Comparison of ENCODE assay signal across 8 cellular contexts in genomic region chr2:24360050-24360962, GRCh38. TPM values are rescaled to one million over a fixed set of nuclear protein-coding genes. Genes with fewer than 3 reads are reported as not detected.
DNase-seq lines count a peak whose midpoint lies in the region; ATAC-seq and TF ChIP-seq lines count a peak whose summit lies in the region.

Gene ITSN2 (minus strand): TSS chr2:24360536. CDS start chr2:24328082, 32,454 bp downstream.

- peaks cover 12% of the 10 kb centered on the region for H3K36me3 Mint-ChIP-seq in activated T-helper 17 cell treated with anti-CD3 and anti-CD28 coated beads, Interleukin-2, amount 50 U/mL, for 72 hours (ENCODE audit: low read depth)
- no peaks in the 10 kb centered on the region for H3K36me3 Mint-ChIP-seq in natural killer cell treated with Interleukin-12 subunit alpha and Interleukin-12 subunit beta and Interleukin-15 and Interleukin-18, amount 100 ng/mL, for 72 hours

- ATAC-seq in GM21526 (IDR thresholded peaks at IDR 0.05; ENCODE audit: low FRiP score, unreplicated experiment), result peak; percentile 68
- ATAC-seq in activated T-helper 17 cell treated with anti-CD3 and anti-CD28 coated beads, Interleukin-2, amount 50 U/mL, for 72 hours (replicated peaks), result peak; percentile 94
- peak; percentile 97 for ATAC-seq in natural killer cell treated with Interleukin-12 subunit alpha and Interleukin-12 subunit beta and Interleukin-15 and Interleukin-18, amount 100 ng/mL, for 72 hours

- DNase-seq in DMS79 (lab: John Stamatoyannopoulos, UW) (peak; percentile 50), HuH-7 (ENCODE audit: low spot score) (peak; percentile 71), RPMI8226 (peak; percentile 83), fibroblast of mammary gland (ENCODE audit: low read depth) (peak; percentile 38)
- DNase-seq in natural killer cell treated with Interleukin-12 subunit alpha and Interleukin-12 subunit beta and Interleukin-15 and Interleukin-18, amount 100 ng/mL, for 72 hours (ENCODE audit: low spot score), result peak; percentile 91
- peak; percentile 81 for DNase-seq in stimulated activated naive CD4-positive, alpha-beta T cell treated with Interleukin-2 at 50 U/mL for 16 hours (lab: John Stamatoyannopoulos, UW)

- no peaks in the 10 kb centered on the region for H3K9me3 Mint-ChIP-seq in activated T-helper 17 cell treated with anti-CD3 and anti-CD28 coated beads, Interleukin-2, amount 50 U/mL, for 72 hours
- no peaks in the 10 kb centered on the region for H3K9me3 Mint-ChIP-seq in natural killer cell treated with Interleukin-12 subunit alpha and Interleukin-12 subunit beta and Interleukin-15 and Interleukin-18, amount 100 ng/mL, for 72 hours

- H3K4me3 Mint-ChIP-seq in activated T-helper 17 cell treated with anti-CD3 and anti-CD28 coated beads, Interleukin-2, amount 50 U/mL, for 72 hours, result peak within 1 kb of the TSS; percentile 90
- H3K4me3 Mint-ChIP-seq in natural killer cell treated with Interleukin-12 subunit alpha and Interleukin-12 subunit beta and Interleukin-15 and Interleukin-18, amount 100 ng/mL, for 72 hours, result peak within 1 kb of the TSS; percentile 88

- peak within 1 kb of the TSS; percentile 66 for H3K4me3 ChIP-seq in fibroblast of mammary gland (ENCODE audit: control insufficient read depth, low read depth, low read length)

- peak within 1 kb of the TSS; percentile 94 for H3K27ac Mint-ChIP-seq in activated T-helper 17 cell treated with anti-CD3 and anti-CD28 coated beads, Interleukin-2, amount 50 U/mL, for 72 hours
- H3K27ac Mint-ChIP-seq in natural killer cell treated with Interleukin-12 subunit alpha and Interleukin-12 subunit beta and Interleukin-15 and Interleukin-18, amount 100 ng/mL, for 72 hours, result peak within 1 kb of the TSS; percentile 87 to 95

- TF ChIP-seq CTCF in fibroblast of mammary gland (conservative IDR thresholded peaks at IDR 0.05; ENCODE audit: control insufficient read depth, insufficient read depth, low read depth, low read length), result no peak

- no peaks in the 10 kb centered on the region for H3K27me3 Mint-ChIP-seq in activated T-helper 17 cell treated with anti-CD3 and anti-CD28 coated beads, Interleukin-2, amount 50 U/mL, for 72 hours
- H3K27me3 Mint-ChIP-seq in natural killer cell treated with Interleukin-12 subunit alpha and Interleukin-12 subunit beta and Interleukin-15 and Interleukin-18, amount 100 ng/mL, for 72 hours, result no peaks in the 10 kb centered on the region

- H3K4me1 Mint-ChIP-seq in activated T-helper 17 cell treated with anti-CD3 and anti-CD28 coated beads, Interleukin-2, amount 50 U/mL, for 72 hours, result peaks cover 10% of the 10 kb centered on the region
- peaks cover 15 to 25% of the 10 kb centered on the region in 2 donors for H3K4me1 Mint-ChIP-seq in natural killer cell treated with Interleukin-12 subunit alpha and Interleukin-12 subunit beta and Interleukin-15 and Interleukin-18, amount 100 ng/mL, for 72 hours (ENCODE audit: low read depth in 2 of 2)

RNA-seq across cellular contexts. Expression of gene ITSN2, which starts in this region (rescaled TPM):
- 10 to 100 TPM; 45.6 to 64.6 TPM for total RNA-seq in activated T-helper 17 cell treated with anti-CD3 and anti-CD28 coated beads, Interleukin-2, amount 50 U/mL, for 72 hours
- total RNA-seq in natural killer cell treated with Interleukin-12 subunit alpha and Interleukin-12 subunit beta and Interleukin-15 and Interleukin-18, amount 100 ng/mL, for 72 hours, result 10 to 100 TPM; 71.5 to 80.7 TPM

Comparison
In these comparisons a context has a peak if more than half of its experiments do, and no peak if none do; other contexts are left out.
1. Peak in every context shown above with its lines: DNase-seq, ATAC-seq and H3K4me3 ChIP-seq.
2. DNase-seq: peak in every context shown above with its lines; median percentile 91 in natural killer cell treated with Interleukin-12 subunit alpha and Interleukin-12 subunit beta and Interleukin-15 and Interleukin-18, amount 100 ng/mL, for 72 hours; 83 in RPMI8226; 81 in stimulated activated naive CD4-positive, alpha-beta T cell treated with Interleukin-2 at 50 U/mL for 16 hours; 71 in HuH-7; 50 in DMS79; 38 in fibroblast of mammary gland.